ENCODE assay signal across 1 cellular context in genomic region chr4:53563824-53564223, GRCh38.
TF ChIP-seq lines count a peak whose summit lies in the region.

No MANE protein-coding gene starts in this region.

TF ChIP-seq in GM12878, 131 proteins besides CTCF, POLR2A, EP300 and RAD21:
- TF ChIP-seq NR2C1 (IDR thresholded peaks at IDR 0.05) (no peak), POU2F2 (IDR thresholded peaks at IDR 0.05; ENCODE audit: borderline replicate concordance, low read depth, low read length) (0 out of 3 replicates have a peak, but pooled peaks have one; percentile 24), ATF7 (IDR thresholded peaks at IDR 0.05; ENCODE audit: low read depth) (peak; percentile 52), JUND (IDR thresholded peaks at IDR 0.05; ENCODE audit: low read depth, low read length) (no peak), ZNF384 (IDR thresholded peaks at IDR 0.05; ENCODE audit: borderline replicate concordance, low read depth, low read length) (no peak), ZNF217 (IDR thresholded peaks at IDR 0.05) (no peak), MTA2 (IDR thresholded peaks at IDR 0.05; ENCODE audit: low read depth) (peak; percentile 58; the same call in 1 of the 2 replicates), NFIC (IDR thresholded peaks at IDR 0.05; ENCODE audit: low read depth, low read length) (no peak), MYB (IDR thresholded peaks at IDR 0.05; ENCODE audit: borderline replicate concordance, low read depth, low read length) (no peak), ZNF622 (IDR thresholded peaks at IDR 0.05) (no peak), RBBP5 (conservative IDR thresholded peaks at IDR 0.05) (no peak), RAD51 (IDR thresholded peaks at IDR 0.05) (no peak), MAX (IDR thresholded peaks at IDR 0.05; ENCODE audit: low read depth, low read length) (no peak), CBX5 (IDR thresholded peaks at IDR 0.05; ENCODE audit: low read depth) (peak; percentile 70; the same call in 1 of the 2 replicates), DPF2 (IDR thresholded peaks at IDR 0.05) (0 out of 2 replicates have a peak, but pooled peaks have one; percentile 46), ETV6 (conservative IDR thresholded peaks at IDR 0.05 in 1 of 2, IDR thresholded peaks at IDR 0.05 in 1 of 2; ENCODE audit: borderline replicate concordance in 1 of 2, low read depth in 1 of 2) (no peak), SRF (IDR thresholded peaks at IDR 0.05; ENCODE audit: low read depth in 2 of 2, low read length in 2 of 2) (no peak), SREBF2 (IDR thresholded peaks at IDR 0.05; ENCODE audit: low read length) (no peak), IRF5 (IDR thresholded peaks at IDR 0.05; ENCODE audit: borderline replicate concordance) (no peak), SPI1 (IDR thresholded peaks at IDR 0.05; ENCODE audit: borderline replicate concordance, insufficient read depth, low read depth, low read length) (peak; percentile 20; the same call in 1 of the 2 replicates), IRF4 (IDR thresholded peaks at IDR 0.05; ENCODE audit: low read depth, low read length) (no peak), EGR1 (IDR thresholded peaks at IDR 0.05; ENCODE audit: borderline replicate concordance in 1 of 2, low read depth in 2 of 2, low read length in 2 of 2) (no peak), RELB (IDR thresholded peaks at IDR 0.05; ENCODE audit: low read depth) (peak; percentile 50; the same call in 1 of the 2 replicates), ZZZ3 (IDR thresholded peaks at IDR 0.05; ENCODE audit: control insufficient read depth, insufficient read length, low read depth) (no peak), PML (IDR thresholded peaks at IDR 0.05; ENCODE audit: low read length) (no peak), MEF2B (IDR thresholded peaks at IDR 0.05; ENCODE audit: partially characterized antibody, poor library complexity, severe bottlenecking) (peak; percentile 53), NBN (IDR thresholded peaks at IDR 0.05) (no peak), NRF1 (conservative IDR thresholded peaks at IDR 0.05; ENCODE audit: low read depth, low read length) (no peak), IKZF2 (IDR thresholded peaks at IDR 0.05) (peak; percentile 38 to 50; a peak in 1 of 4 replicates), BMI1 (IDR thresholded peaks at IDR 0.05; ENCODE audit: borderline replicate concordance) (no peak), CHD4 (IDR thresholded peaks at IDR 0.05) (no peak), NR2F1 (conservative IDR thresholded peaks at IDR 0.05) (peak; percentile 41; the same call in 1 of the 2 replicates), YBX1 (IDR thresholded peaks at IDR 0.05) (no peak), TCF7 (IDR thresholded peaks at IDR 0.05; ENCODE audit: borderline replicate concordance) (no peak), NFYA (IDR thresholded peaks at IDR 0.05; ENCODE audit: borderline replicate concordance, low read depth, low read length) (no peak), BCLAF1 (IDR thresholded peaks at IDR 0.05) (no peak), ZBED1 (IDR thresholded peaks at IDR 0.05; ENCODE audit: borderline replicate concordance) (no peak), RELA (IDR thresholded peaks at IDR 0.05; ENCODE audit: borderline replicate concordance, partially characterized antibody) (no peak), BACH1 (IDR thresholded peaks at IDR 0.05; ENCODE audit: borderline replicate concordance) (no peak), GATAD2B (conservative IDR thresholded peaks at IDR 0.05; ENCODE audit: low read depth) (no peak), CREM (IDR thresholded peaks at IDR 0.05; ENCODE audit: low read depth) (no peak), BHLHE40 (IDR thresholded peaks at IDR 0.05; ENCODE audit: borderline replicate concordance in 1 of 2, low read depth in 2 of 2, low read length in 1 of 2) (peak in 1 of 2 experiments; percentile 38; a peak in 1 of 4 replicates)
- TF ChIP-seq, protein P1, sequence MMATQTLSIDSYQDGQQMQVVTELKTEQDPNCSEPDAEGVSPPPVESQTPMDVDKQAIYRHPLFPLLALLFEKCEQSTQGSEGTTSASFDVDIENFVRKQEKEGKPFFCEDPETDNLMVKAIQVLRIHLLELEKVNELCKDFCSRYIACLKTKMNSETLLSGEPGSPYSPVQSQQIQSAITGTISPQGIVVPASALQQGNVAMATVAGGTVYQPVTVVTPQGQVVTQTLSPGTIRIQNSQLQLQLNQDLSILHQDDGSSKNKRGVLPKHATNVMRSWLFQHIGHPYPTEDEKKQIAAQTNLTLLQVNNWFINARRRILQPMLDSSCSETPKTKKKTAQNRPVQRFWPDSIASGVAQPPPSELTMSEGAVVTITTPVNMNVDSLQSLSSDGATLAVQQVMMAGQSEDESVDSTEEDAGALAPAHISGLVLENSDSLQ (IDR thresholded peaks at IDR 0.05) = no peak
- TF ChIP-seq, protein P2, sequence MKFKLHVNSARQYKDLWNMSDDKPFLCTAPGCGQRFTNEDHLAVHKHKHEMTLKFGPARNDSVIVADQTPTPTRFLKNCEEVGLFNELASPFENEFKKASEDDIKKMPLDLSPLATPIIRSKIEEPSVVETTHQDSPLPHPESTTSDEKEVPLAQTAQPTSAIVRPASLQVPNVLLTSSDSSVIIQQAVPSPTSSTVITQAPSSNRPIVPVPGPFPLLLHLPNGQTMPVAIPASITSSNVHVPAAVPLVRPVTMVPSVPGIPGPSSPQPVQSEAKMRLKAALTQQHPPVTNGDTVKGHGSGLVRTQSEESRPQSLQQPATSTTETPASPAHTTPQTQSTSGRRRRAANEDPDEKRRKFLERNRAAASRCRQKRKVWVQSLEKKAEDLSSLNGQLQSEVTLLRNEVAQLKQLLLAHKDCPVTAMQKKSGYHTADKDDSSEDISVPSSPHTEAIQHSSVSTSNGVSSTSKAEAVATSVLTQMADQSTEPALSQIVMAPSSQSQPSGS (IDR thresholded peaks at IDR 0.05; ENCODE audit: low read length) = no peak
- TF ChIP-seq, protein P3, sequence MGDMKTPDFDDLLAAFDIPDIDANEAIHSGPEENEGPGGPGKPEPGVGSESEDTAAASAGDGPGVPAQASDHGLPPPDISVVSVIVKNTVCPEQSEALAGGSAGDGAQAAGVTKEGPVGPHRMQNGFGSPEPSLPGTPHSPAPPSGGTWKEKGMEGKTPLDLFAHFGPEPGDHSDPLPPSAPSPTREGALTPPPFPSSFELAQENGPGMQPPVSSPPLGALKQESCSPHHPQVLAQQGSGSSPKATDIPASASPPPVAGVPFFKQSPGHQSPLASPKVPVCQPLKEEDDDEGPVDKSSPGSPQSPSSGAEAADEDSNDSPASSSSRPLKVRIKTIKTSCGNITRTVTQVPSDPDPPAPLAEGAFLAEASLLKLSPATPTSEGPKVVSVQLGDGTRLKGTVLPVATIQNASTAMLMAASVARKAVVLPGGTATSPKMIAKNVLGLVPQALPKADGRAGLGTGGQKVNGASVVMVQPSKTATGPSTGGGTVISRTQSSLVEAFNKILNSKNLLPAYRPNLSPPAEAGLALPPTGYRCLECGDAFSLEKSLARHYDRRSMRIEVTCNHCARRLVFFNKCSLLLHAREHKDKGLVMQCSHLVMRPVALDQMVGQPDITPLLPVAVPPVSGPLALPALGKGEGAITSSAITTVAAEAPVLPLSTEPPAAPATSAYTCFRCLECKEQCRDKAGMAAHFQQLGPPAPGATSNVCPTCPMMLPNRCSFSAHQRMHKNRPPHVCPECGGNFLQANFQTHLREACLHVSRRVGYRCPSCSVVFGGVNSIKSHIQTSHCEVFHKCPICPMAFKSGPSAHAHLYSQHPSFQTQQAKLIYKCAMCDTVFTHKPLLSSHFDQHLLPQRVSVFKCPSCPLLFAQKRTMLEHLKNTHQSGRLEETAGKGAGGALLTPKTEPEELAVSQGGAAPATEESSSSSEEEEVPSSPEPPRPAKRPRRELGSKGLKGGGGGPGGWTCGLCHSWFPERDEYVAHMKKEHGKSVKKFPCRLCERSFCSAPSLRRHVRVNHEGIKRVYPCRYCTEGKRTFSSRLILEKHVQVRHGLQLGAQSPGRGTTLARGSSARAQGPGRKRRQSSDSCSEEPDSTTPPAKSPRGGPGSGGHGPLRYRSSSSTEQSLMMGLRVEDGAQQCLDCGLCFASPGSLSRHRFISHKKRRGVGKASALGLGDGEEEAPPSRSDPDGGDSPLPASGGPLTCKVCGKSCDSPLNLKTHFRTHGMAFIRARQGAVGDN (IDR thresholded peaks at IDR 0.05) = peak; percentile 71
- TF ChIP-seq, protein P4, sequence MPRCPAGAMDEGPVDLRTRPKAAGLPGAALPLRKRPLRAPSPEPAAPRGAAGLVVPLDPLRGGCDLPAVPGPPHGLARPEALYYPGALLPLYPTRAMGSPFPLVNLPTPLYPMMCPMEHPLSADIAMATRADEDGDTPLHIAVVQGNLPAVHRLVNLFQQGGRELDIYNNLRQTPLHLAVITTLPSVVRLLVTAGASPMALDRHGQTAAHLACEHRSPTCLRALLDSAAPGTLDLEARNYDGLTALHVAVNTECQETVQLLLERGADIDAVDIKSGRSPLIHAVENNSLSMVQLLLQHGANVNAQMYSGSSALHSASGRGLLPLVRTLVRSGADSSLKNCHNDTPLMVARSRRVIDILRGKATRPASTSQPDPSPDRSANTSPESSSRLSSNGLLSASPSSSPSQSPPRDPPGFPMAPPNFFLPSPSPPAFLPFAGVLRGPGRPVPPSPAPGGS (IDR thresholded peaks at IDR 0.05; ENCODE audit: borderline replicate concordance, insufficient read depth, low read depth, low read length, poor library complexity, severe bottlenecking) = no peak
- TF ChIP-seq, protein P5, sequence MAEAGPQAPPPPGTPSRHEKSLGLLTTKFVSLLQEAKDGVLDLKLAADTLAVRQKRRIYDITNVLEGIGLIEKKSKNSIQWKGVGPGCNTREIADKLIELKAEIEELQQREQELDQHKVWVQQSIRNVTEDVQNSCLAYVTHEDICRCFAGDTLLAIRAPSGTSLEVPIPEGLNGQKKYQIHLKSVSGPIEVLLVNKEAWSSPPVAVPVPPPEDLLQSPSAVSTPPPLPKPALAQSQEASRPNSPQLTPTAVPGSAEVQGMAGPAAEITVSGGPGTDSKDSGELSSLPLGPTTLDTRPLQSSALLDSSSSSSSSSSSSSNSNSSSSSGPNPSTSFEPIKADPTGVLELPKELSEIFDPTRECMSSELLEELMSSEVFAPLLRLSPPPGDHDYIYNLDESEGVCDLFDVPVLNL (IDR thresholded peaks at IDR 0.05; ENCODE audit: low read depth, low read length) = no peak
- TF ChIP-seq, protein P6, sequence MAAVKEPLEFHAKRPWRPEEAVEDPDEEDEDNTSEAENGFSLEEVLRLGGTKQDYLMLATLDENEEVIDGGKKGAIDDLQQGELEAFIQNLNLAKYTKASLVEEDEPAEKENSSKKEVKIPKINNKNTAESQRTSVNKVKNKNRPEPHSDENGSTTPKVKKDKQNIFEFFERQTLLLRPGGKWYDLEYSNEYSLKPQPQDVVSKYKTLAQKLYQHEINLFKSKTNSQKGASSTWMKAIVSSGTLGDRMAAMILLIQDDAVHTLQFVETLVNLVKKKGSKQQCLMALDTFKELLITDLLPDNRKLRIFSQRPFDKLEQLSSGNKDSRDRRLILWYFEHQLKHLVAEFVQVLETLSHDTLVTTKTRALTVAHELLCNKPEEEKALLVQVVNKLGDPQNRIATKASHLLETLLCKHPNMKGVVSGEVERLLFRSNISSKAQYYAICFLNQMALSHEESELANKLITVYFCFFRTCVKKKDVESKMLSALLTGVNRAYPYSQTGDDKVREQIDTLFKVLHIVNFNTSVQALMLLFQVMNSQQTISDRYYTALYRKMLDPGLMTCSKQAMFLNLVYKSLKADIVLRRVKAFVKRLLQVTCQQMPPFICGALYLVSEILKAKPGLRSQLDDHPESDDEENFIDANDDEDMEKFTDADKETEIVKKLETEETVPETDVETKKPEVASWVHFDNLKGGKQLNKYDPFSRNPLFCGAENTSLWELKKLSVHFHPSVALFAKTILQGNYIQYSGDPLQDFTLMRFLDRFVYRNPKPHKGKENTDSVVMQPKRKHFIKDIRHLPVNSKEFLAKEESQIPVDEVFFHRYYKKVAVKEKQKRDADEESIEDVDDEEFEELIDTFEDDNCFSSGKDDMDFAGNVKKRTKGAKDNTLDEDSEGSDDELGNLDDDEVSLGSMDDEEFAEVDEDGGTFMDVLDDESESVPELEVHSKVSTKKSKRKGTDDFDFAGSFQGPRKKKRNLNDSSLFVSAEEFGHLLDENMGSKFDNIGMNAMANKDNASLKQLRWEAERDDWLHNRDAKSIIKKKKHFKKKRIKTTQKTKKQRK (IDR thresholded peaks at IDR 0.05; ENCODE audit: low read depth, low read length) = no peak
